In the genomic region with DNA sequence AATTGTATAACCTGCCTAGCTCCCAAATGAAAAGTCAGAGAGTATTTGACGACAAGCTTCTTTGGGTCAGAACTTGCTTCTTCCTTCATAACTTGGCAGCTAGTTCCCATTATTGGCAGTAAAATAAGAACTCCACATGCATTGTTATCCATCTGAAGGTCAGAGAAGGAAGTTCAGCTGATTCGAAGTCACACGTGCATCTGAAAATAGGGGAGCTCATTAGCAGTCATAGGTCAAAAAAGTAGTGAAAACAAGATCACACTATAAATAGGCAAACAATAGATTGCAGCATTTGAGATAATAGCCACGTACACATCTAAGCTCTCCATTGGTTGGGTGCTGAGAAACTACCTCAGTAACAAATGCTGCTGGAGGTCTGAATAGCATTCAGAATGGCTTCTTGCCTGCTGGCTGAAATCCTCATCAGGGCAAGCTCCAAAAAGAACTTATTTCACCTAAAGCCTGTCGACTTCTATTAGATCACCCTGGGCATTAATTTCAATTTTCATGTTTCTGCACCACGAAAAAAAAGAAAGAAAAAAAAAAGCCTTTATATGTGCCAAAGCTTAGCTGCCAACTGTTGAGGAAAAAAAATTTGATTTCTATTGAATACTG, we compare ENCODE assay signal across 23 cellular contexts.
DNase-seq lines count a peak whose midpoint lies in the region; FAIRE-seq and TF ChIP-seq lines count a peak whose summit lies in the region.
"Had no signal": no experiment of that assay in that cellular context is flagged by ENCODE, and none has a peak within 500 bp of the region (broad histone marks: within the 10 kb centered on the region; RNA-seq: fewer than 3 reads in every experiment).

No MANE protein-coding gene starts in this region.

- H3K4me3 ChIP-seq in keratinocyte (ENCODE audit: control insufficient read depth in 2 of 3, extremely low read depth in 1 of 3, insufficient read depth in 2 of 3, low read depth in 1 of 3, low read length in 3 of 3) (no peak overlapping the region), HAP-1 (no peak overlapping the region)
- H3K4me3 ChIP-seq: SJSA1 had no signal

- H3K36me3 ChIP-seq in keratinocyte (ENCODE audit: control insufficient read depth in 2 of 2, extremely low read depth in 1 of 2, insufficient read depth in 2 of 2, low read length in 2 of 2) (no peaks in the 10 kb centered on the region), HAP-1 (replicated peaks) (no peaks in the 10 kb centered on the region)
- H3K36me3 ChIP-seq: SJSA1 had no signal

- in situ Hi-C loops in HAP-1 (cut with MboI; ENCODE audit: low sequenced_read_pairs) = no loop called here

- no peaks in the 10 kb centered on the region for H4K20me1 ChIP-seq in keratinocyte (ENCODE audit: control insufficient read depth, extremely low read depth, insufficient read depth, low read length)

- peaks cover 14% of the 10 kb centered on the region for H3K4me1 ChIP-seq in keratinocyte (ENCODE audit: control insufficient read depth, extremely low read depth, insufficient read depth, low read length)
- peaks cover 4% of the 10 kb centered on the region for H3K4me1 ChIP-seq in HAP-1
- H3K4me1 ChIP-seq: Caco-2, SJSA1 had no signal

- intact Hi-C loops in activated T-helper 1 cell treated with anti-CD3 and anti-CD28 coated beads, Interleukin-12 subunit alpha, Interleukin-12 subunit beta, Interleukin-2, Interleukin-4 antibody, amounts not matched to agents 30 ng/mL and 10 ng/mL and 1 ng/mL, durations not matched to agents 14 hours and 24 hours and 36 hours (cut with micrococcal nuclease) = no loop called here

- H3K27me3 ChIP-seq in keratinocyte (ENCODE audit: control insufficient read depth, extremely low read depth, insufficient read depth, low read length) (no peaks in the 10 kb centered on the region), HAP-1 (ENCODE audit: low read depth) (no peaks in the 10 kb centered on the region)
- H3K27me3 ChIP-seq: SJSA1 had no signal

- TF ChIP-seq CTCF in keratinocyte (optimal IDR thresholded peaks at IDR 0.05 in 1 of 3, IDR thresholded peaks at IDR 0.05 in 1 of 3, conservative IDR thresholded peaks at IDR 0.05 in 1 of 3; ENCODE audit: extremely low read depth in 1 of 3, insufficient read depth in 2 of 3, low read length in 3 of 3) = no peak
- TF ChIP-seq CTCF in RWPE1 (conservative IDR thresholded peaks at IDR 0.05; ENCODE audit: low read depth) = no peak

- H3K79me2 ChIP-seq in keratinocyte (ENCODE audit: control insufficient read depth, insufficient read depth, low read length) = no peaks in the 10 kb centered on the region

- CTCF ChIA-PET in RWPE1 (lab: Yijun Ruan, JAX) = no interaction called here

- no peak overlapping the region for H2AFZ ChIP-seq in keratinocyte (ENCODE audit: control insufficient read depth, low read length)

- FAIRE-seq in keratinocyte (lab: Jason Lieb, UNC) = peak; percentile 20
- FAIRE-seq: GM12891 had no signal

- no peaks in the 10 kb centered on the region for H3K4me1 Mint-ChIP-seq in activated T-helper 1 cell treated with anti-CD3 and anti-CD28 coated beads, Interleukin-12 subunit alpha, Interleukin-12 subunit beta, Interleukin-2, Interleukin-4 antibody, amounts not matched to agents 30 ng/mL and 10 ng/mL and 1 ng/mL, durations not matched to agents 14 hours and 24 hours and 36 hours (ENCODE audit: low read depth)
- H3K4me1 Mint-ChIP-seq: B cell had no signal

- no peak overlapping the region for H3K4me2 ChIP-seq in keratinocyte (ENCODE audit: control insufficient read depth, extremely low read depth, insufficient read depth, low read depth, low read length)

- no peak overlapping the region for H3K4me3 Mint-ChIP-seq in activated T-helper 1 cell treated with anti-CD3 and anti-CD28 coated beads, Interleukin-12 subunit alpha, Interleukin-12 subunit beta, Interleukin-2, Interleukin-4 antibody, amounts not matched to agents 30 ng/mL and 10 ng/mL and 1 ng/mL, durations not matched to agents 14 hours and 24 hours and 36 hours
- H3K4me3 Mint-ChIP-seq: B cell; CD8-positive, alpha-beta T cell had no signal

- H3K36me3 Mint-ChIP-seq in activated T-helper 1 cell treated with anti-CD3 and anti-CD28 coated beads, Interleukin-12 subunit alpha, Interleukin-12 subunit beta, Interleukin-2, Interleukin-4 antibody, amounts not matched to agents 30 ng/mL and 10 ng/mL and 1 ng/mL, durations not matched to agents 14 hours and 24 hours and 36 hours (ENCODE audit: low read depth) = no peaks in the 10 kb centered on the region
- H3K36me3 Mint-ChIP-seq: CD8-positive, alpha-beta T cell had no signal

- H3K9me3 ChIP-seq in keratinocyte (ENCODE audit: control insufficient read depth, low read depth, low read length) = no peaks in the 10 kb centered on the region
- H3K9me3 ChIP-seq in HAP-1 = no peaks in the 10 kb centered on the region
- H3K9me3 ChIP-seq: Caco-2 had no signal

- peaks cover 8% of the 10 kb centered on the region for H3K9me3 Mint-ChIP-seq in activated T-helper 1 cell treated with anti-CD3 and anti-CD28 coated beads, Interleukin-12 subunit alpha, Interleukin-12 subunit beta, Interleukin-2, Interleukin-4 antibody, amounts not matched to agents 30 ng/mL and 10 ng/mL and 1 ng/mL, durations not matched to agents 14 hours and 24 hours and 36 hours
- H3K9me3 Mint-ChIP-seq: CD8-positive, alpha-beta T cell had no signal

- POLR2A ChIA-PET in RWPE1 (lab: Yijun Ruan, JAX; ENCODE audit: low non-redundant PET) = no interaction called here

- H3K27me3 Mint-ChIP-seq in activated T-helper 1 cell treated with anti-CD3 and anti-CD28 coated beads, Interleukin-12 subunit alpha, Interleukin-12 subunit beta, Interleukin-2, Interleukin-4 antibody, amounts not matched to agents 30 ng/mL and 10 ng/mL and 1 ng/mL, durations not matched to agents 14 hours and 24 hours and 36 hours (ENCODE audit: insufficient read depth) = no peaks in the 10 kb centered on the region
- H3K27me3 Mint-ChIP-seq: B cell had no signal

- H3K27ac ChIP-seq in keratinocyte (ENCODE audit: control insufficient read depth, insufficient read depth, low read length) (no peak overlapping the region), RWPE1 (no peak overlapping the region)
- H3K27ac ChIP-seq: 22Rv1, C4-2B, SJSA1 had no signal

- dilution Hi-C loops in keratinocyte (cut with MboI; ENCODE audit: extremely low pct_ligation_motif_present, low sequenced_read_pairs) = no loop called here

- no peak overlapping the region for H3K27ac Mint-ChIP-seq in activated T-helper 1 cell treated with anti-CD3 and anti-CD28 coated beads, Interleukin-12 subunit alpha, Interleukin-12 subunit beta, Interleukin-2, Interleukin-4 antibody, amounts not matched to agents 30 ng/mL and 10 ng/mL and 1 ng/mL, durations not matched to agents 14 hours and 24 hours and 36 hours
- H3K27ac Mint-ChIP-seq: B cell; CD8-positive, alpha-beta T cell had no signal

- no peak overlapping the region for H3K9ac ChIP-seq in keratinocyte (ENCODE audit: control insufficient read depth, extremely low read depth, insufficient read depth, low read length)

- H3K9me1 ChIP-seq in keratinocyte (ENCODE audit: control insufficient read depth, extremely low read depth, insufficient read depth, low read length) = no peaks in the 10 kb centered on the region

- DNase-seq in NCI-H2227 treated with DMSO at 0.1 percent for 48 hours (lab: John Stamatoyannopoulos, UW) = peak; percentile 11
- no peak for DNase-seq in NCI-H2227 (lab: John Stamatoyannopoulos, UW; ENCODE audit: unreplicated experiment)
- DNase-seq in dermis blood vessel endothelial cell = peak; percentile 78
- DNase-seq in keratinocyte (ENCODE audit: low read depth, low spot score) = no peak
- no peak for DNase-seq in RWPE1 (ENCODE audit: low spot score)
- DNase-seq in activated T-helper 1 cell treated with anti-CD3 and anti-CD28 coated beads, Interleukin-12 subunit alpha, Interleukin-12 subunit beta, Interleukin-2, Interleukin-4 antibody, amounts not matched to agents 30 ng/mL and 10 ng/mL and 1 ng/mL, durations not matched to agents 14 hours and 24 hours and 36 hours (ENCODE audit: low spot score) = no peak
- no peak for DNase-seq in effector CD4-positive, alpha-beta T cell
- DNase-seq in HAP-1 (ENCODE audit: low spot score in 2 of 2) = no peak
- DNase-seq: Caco-2; CD8-positive, alpha-beta T cell; GF-D8; KBM-7; MM.1S; NCI-H1694; NCI-H2029 treated with DMSO at 0.1 percent for 48 hours; NCI-H524 treated with DMSO at 0.1 percent for 48 hours; NCI-H774; Right ventricle myocardium superior had no signal

Comparison
In these comparisons a context has a peak if more than half of its experiments do, and no peak if none do; other contexts are left out.
1. DNase-seq: peak in NCI-H2227 treated with DMSO at 0.1 percent for 48 hours (single experiment) and dermis blood vessel endothelial cell (single experiment); none in NCI-H2227 (single experiment), keratinocyte (single experiment), RWPE1 (single experiment), activated T-helper 1 cell treated with anti-CD3 and anti-CD28 coated beads, Interleukin-12 subunit alpha, Interleukin-12 subunit beta, Interleukin-2, Interleukin-4 antibody, amounts not matched to agents 30 ng/mL and 10 ng/mL and 1 ng/mL, durations not matched to agents 14 hours and 24 hours and 36 hours (single experiment), effector CD4-positive, alpha-beta T cell (single experiment) and HAP-1 (0 of 2).